In the genomic region with DNA sequence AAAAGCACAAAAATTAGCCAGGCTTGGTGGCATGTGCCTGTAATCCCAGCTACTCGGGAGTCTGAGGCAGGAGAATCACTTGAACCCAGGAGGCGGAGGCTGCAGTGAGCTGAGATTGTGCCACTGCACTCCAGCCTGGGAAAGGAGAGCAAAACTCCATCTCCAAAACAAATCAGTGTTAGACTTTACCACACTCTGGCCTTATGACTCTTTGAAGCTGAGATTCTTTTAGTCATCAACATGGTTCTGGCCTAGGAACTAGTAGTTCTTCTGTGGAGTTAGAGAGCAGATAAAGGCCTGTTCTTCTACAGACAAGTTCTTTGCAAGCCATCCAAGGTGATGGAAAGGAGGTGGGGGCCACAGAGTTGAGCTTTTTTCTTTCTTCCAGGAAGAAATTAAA, we compare ENCODE assay signal across 7 cellular contexts.
DNase-seq lines count a peak whose midpoint lies in the region; ATAC-seq, FAIRE-seq and TF ChIP-seq lines count a peak whose summit lies in the region.
"Not testable (repeated sequence)": the region's sequence is repeated elsewhere in the genome, so short reads cannot be mapped to it uniquely, and the experiment has no call there.

No MANE protein-coding gene starts in this region.

- not testable (repeated sequence) for H2BK15ac ChIP-seq in H1 (ENCODE audit: low read length); mesenchymal stem cell (ENCODE audit: low read depth, poor library complexity, severe bottlenecking)

- WGBS in HUES64: 92% methylated on average over 2 of the region's 2 CpGs
- WGBS in H1 (ENCODE audit: extremely low coverage in 1 of 2, insufficient coverage in 1 of 2, insufficient read length in 1 of 2, insufficient replicate concordance in 2 of 2, low coverage in 1 of 2, low lambda C conversion rate in 2 of 2, missing lambda C conversion rate in 1 of 2), 2 experiments: 76% methylated on average over 2 of the region's 2 CpGs; no CpG with 5 or more reads in 1 of the 2 experiments
- 83% methylated on average over 2 of the region's 2 CpGs for WGBS in mesenchymal stem cell

- CTCF ChIA-PET in activated B cell treated with CpG ODN at 0.5 μM for 24 hours (lab: Charles Lee) (interaction anchor here (2.9 kb wide), 1 partner anchor 155 kb away, joined by 17 read pairs; no protein-coding TSS in a partner anchor), H1 (lab: Charles Lee; ENCODE audit: partially characterized antibody) (interaction anchor here (1.0 to 1.4 kb wide), 3 partner anchors 23 to 155 kb away, joined by 3 to 6 read pairs (median 3); no protein-coding TSS in a partner anchor)

- TF ChIP-seq EP300 in H1 (IDR thresholded peaks at IDR 0.05; ENCODE audit: borderline replicate concordance in 1 of 2, low read depth in 2 of 2, low read length in 2 of 2): not testable (repeated sequence)

- H3K23ac ChIP-seq in H1 (ENCODE audit: insufficient read length); mesenchymal stem cell (ENCODE audit: low read length in 2 of 2): not testable (repeated sequence)

- peaks cover 21% of the 10 kb centered on the region for H3K4me1 ChIP-seq in HUES64 (ENCODE audit: insufficient read depth, low read length)
- not testable (repeated sequence) for H3K4me1 ChIP-seq in H1 (replicated peaks in 1 of 4; ENCODE audit: control insufficient read depth in 3 of 4, insufficient read depth in 4 of 4, low read length in 3 of 4); mesenchymal stem cell (ENCODE audit: control insufficient read depth, insufficient read depth, low read depth, low read length)

- not testable (repeated sequence) for H3K9me3 ChIP-seq in HUES64 (ENCODE audit: insufficient read depth, low read depth, low read length); H1 (ENCODE audit: insufficient read depth in 2 of 2, low read depth in 1 of 2, low read length in 1 of 2); mesenchymal stem cell (ENCODE audit: control insufficient read depth, low read length)

- H3K36me3 ChIP-seq in HUES64 (ENCODE audit: insufficient read depth, low read length); H1 (ENCODE audit: control insufficient read depth in 2 of 4, insufficient read depth in 4 of 4, low read length in 3 of 4); mesenchymal stem cell (ENCODE audit: control insufficient read depth in 1 of 2, insufficient read depth in 2 of 2, low read depth in 1 of 2, low read length in 2 of 2): not testable (repeated sequence)

- not testable (repeated sequence) for H2BK5ac ChIP-seq in H1 (ENCODE audit: low read depth, low read length); mesenchymal stem cell (ENCODE audit: low read depth, low read length, poor library complexity, severe bottlenecking)

- peaks cover 25% of the 10 kb centered on the region for H3K4me1 Mint-ChIP-seq in activated B cell treated with CpG ODN at 0.5 μM for 24 hours
- H3K4me1 Mint-ChIP-seq in activated naive CD8-positive, alpha-beta T cell treated with anti-CD3 and anti-CD28 coated beads, Interleukin-2, amount 50 U/mL, for 24 hours: peaks cover 33% of the 10 kb centered on the region

- intact Hi-C loops in activated B cell treated with CpG ODN at 0.5 μM for 24 hours (cut with micrococcal nuclease): loop anchor here (2.0 kb wide), 1 partner anchor 155 kb away; no protein-coding TSS in a partner anchor

- not testable (repeated sequence) for H3K4me3 ChIP-seq in HUES64 (ENCODE audit: low read length); H1 (ENCODE audit: extremely low read depth in 1 of 4, insufficient read depth in 2 of 4, low read depth in 3 of 4, low read length in 4 of 4); mesenchymal stem cell (ENCODE audit: insufficient read depth in 1 of 2, low read depth in 1 of 2, low read length in 2 of 2)

- not testable (repeated sequence) for H3K36me3 Mint-ChIP-seq in activated B cell treated with CpG ODN at 0.5 μM for 24 hours (ENCODE audit: low read depth); activated naive CD8-positive, alpha-beta T cell treated with anti-CD3 and anti-CD28 coated beads, Interleukin-2, amount 50 U/mL, for 24 hours (ENCODE audit: low read depth)

- TF ChIP-seq CTCF in activated B cell treated with CpG ODN at 0.5 μM for 24 hours (IDR thresholded peaks at IDR 0.05); H1 (IDR thresholded peaks at IDR 0.05; ENCODE audit: control extremely low read depth in 1 of 3, insufficient read depth in 1 of 3, low read depth in 1 of 3, low read length in 3 of 3): not testable (repeated sequence)

- not testable (repeated sequence) for FAIRE-seq in H1 (lab: Jason Lieb, UNC)

- not testable (repeated sequence) for H3K56ac ChIP-seq in H1 (replicated peaks; ENCODE audit: insufficient read length, low read depth, low read length)

- H2BK20ac ChIP-seq in H1 (ENCODE audit: low read length): not testable (repeated sequence)

- H2BK12ac ChIP-seq in H1 (ENCODE audit: low read depth, low read length); mesenchymal stem cell (ENCODE audit: low read length in 2 of 2): not testable (repeated sequence)

- not testable (repeated sequence) for H2AFZ ChIP-seq in H1 (ENCODE audit: low read length); mesenchymal stem cell (ENCODE audit: low read depth, low read length)

- H3K14ac ChIP-seq in H1 (ENCODE audit: insufficient read length); mesenchymal stem cell (ENCODE audit: low read length in 2 of 2): not testable (repeated sequence)

- not testable (repeated sequence) for H3K79me1 ChIP-seq in H1 (ENCODE audit: low read depth, low read length); mesenchymal stem cell (replicated peaks; ENCODE audit: low read length, poor library complexity, severe bottlenecking)

- TF ChIP-seq POLR2A in H1 (IDR thresholded peaks at IDR 0.05; ENCODE audit: control extremely low read depth in 1 of 2, low read depth in 2 of 2, low read length in 2 of 2): not testable (repeated sequence)

- H3K27me3 Mint-ChIP-seq in activated B cell treated with CpG ODN at 0.5 μM for 24 hours; activated naive CD8-positive, alpha-beta T cell treated with anti-CD3 and anti-CD28 coated beads, Interleukin-2, amount 50 U/mL, for 24 hours: not testable (repeated sequence)

- not testable (repeated sequence) for ATAC-seq in activated B cell treated with CpG ODN at 0.5 μM for 24 hours (ENCODE audit: low read depth); activated naive CD8-positive, alpha-beta T cell treated with anti-CD3 and anti-CD28 coated beads, Interleukin-2, amount 50 U/mL, for 24 hours

- H3K27ac Mint-ChIP-seq in activated B cell treated with CpG ODN at 0.5 μM for 24 hours: peak overlapping the region; percentile 53
- peak overlapping the region; percentile 40 for H3K27ac Mint-ChIP-seq in activated naive CD8-positive, alpha-beta T cell treated with anti-CD3 and anti-CD28 coated beads, Interleukin-2, amount 50 U/mL, for 24 hours

- H3K18ac ChIP-seq in H1 (ENCODE audit: extremely low read depth, low read length); mesenchymal stem cell (ENCODE audit: low read depth in 1 of 2, low read length in 2 of 2): not testable (repeated sequence)

- H3K79me2 ChIP-seq in H1 (ENCODE audit: control insufficient read depth in 1 of 2, insufficient read depth in 2 of 2, low read length in 2 of 2): not testable (repeated sequence)

- H3K4me2 ChIP-seq in H1 (ENCODE audit: insufficient read depth in 1 of 2, low read depth in 2 of 2, low read length in 2 of 2); mesenchymal stem cell (ENCODE audit: low read length, poor library complexity, severe bottlenecking): not testable (repeated sequence)

- not testable (repeated sequence) for H3K9me3 Mint-ChIP-seq in activated B cell treated with CpG ODN at 0.5 μM for 24 hours; activated naive CD8-positive, alpha-beta T cell treated with anti-CD3 and anti-CD28 coated beads, Interleukin-2, amount 50 U/mL, for 24 hours

- H3K4ac ChIP-seq in H1 (replicated peaks; ENCODE audit: insufficient read length, low read depth, low read length); mesenchymal stem cell (ENCODE audit: low read depth in 1 of 2, low read length in 2 of 2): not testable (repeated sequence)

- not testable (repeated sequence) for H3K23me2 ChIP-seq in H1 (ENCODE audit: low read depth, low read length)

- H4K8ac ChIP-seq in H1 (ENCODE audit: extremely low read depth, insufficient read depth, low read length); mesenchymal stem cell (ENCODE audit: low read length): not testable (repeated sequence)

- H3K27me3 ChIP-seq in HUES64 (ENCODE audit: insufficient read depth, low read length); H1 (replicated peaks in 1 of 4; ENCODE audit: control insufficient read depth in 3 of 4, extremely low read depth in 1 of 4, insufficient read depth in 3 of 4, low read length in 3 of 4); mesenchymal stem cell (ENCODE audit: control insufficient read depth in 1 of 2, insufficient read depth in 1 of 2, low read length in 2 of 2): not testable (repeated sequence)

- not testable (repeated sequence) for H4K91ac ChIP-seq in H1 (replicated peaks; ENCODE audit: insufficient read length, low read length); mesenchymal stem cell (ENCODE audit: low read length)

- POLR2A ChIA-PET in activated B cell treated with CpG ODN at 0.5 μM for 24 hours (lab: Charles Lee): not testable (repeated sequence)
- POLR2A ChIA-PET in H1 (lab: Charles Lee; ENCODE audit: partially characterized antibody): interaction anchor here (0.5 to 1.6 kb wide), 2 partner anchors 40 to 54 kb away, joined by 3 to 6 read pairs; no protein-coding TSS in a partner anchor

- H4K20me1 ChIP-seq in H1 (replicated peaks in 1 of 2; ENCODE audit: control insufficient read depth in 1 of 2, insufficient read depth in 2 of 2, low read length in 2 of 2): not testable (repeated sequence)

- H4K5ac ChIP-seq in H1 (ENCODE audit: insufficient read length, low read depth, low read length): not testable (repeated sequence)

- H3K27ac ChIP-seq in HUES64 (ENCODE audit: low read depth, low read length): peak overlapping the region; percentile 83
- H3K27ac ChIP-seq in H1 (ENCODE audit: low read depth, low read length); mesenchymal stem cell (ENCODE audit: low read length, poor library complexity, severe bottlenecking): not testable (repeated sequence)

- not testable (repeated sequence) for H2AK5ac ChIP-seq in H1 (ENCODE audit: low read depth, low read length); mesenchymal stem cell (ENCODE audit: low read length, severe bottlenecking)

- H3K9ac ChIP-seq in HUES64 (ENCODE audit: low read depth, low read length); H1 (replicated peaks in 1 of 4; ENCODE audit: extremely low read depth in 1 of 4, low read depth in 3 of 4, low read length in 3 of 4); mesenchymal stem cell (ENCODE audit: low read length): not testable (repeated sequence)

- DNase-seq in EH (ENCODE audit: low read depth) (peak; percentile 12), retina (peak; percentile 39)
- DNase-seq in activated B cell treated with CpG ODN at 0.5 μM for 24 hours; activated naive CD8-positive, alpha-beta T cell treated with anti-CD3 and anti-CD28 coated beads, Interleukin-2, amount 50 U/mL, for 24 hours; H1 (ENCODE audit: low read depth in 1 of 2, low spot score in 2 of 2); mesenchymal stem cell: not testable (repeated sequence)

- not testable (repeated sequence) for H3K4me3 Mint-ChIP-seq in activated B cell treated with CpG ODN at 0.5 μM for 24 hours; activated naive CD8-positive, alpha-beta T cell treated with anti-CD3 and anti-CD28 coated beads, Interleukin-2, amount 50 U/mL, for 24 hours

- H2BK120ac ChIP-seq in H1 (replicated peaks; ENCODE audit: low read depth, low read length) (peak overlapping the region; percentile 3), mesenchymal stem cell (ENCODE audit: low read depth, low read length) (peak overlapping the region; percentile 49)

- TF ChIP-seq RAD21 in H1 (IDR thresholded peaks at IDR 0.05 in 1 of 2, conservative IDR thresholded peaks at IDR 0.05 in 1 of 2; ENCODE audit: low read depth in 2 of 2, low read length in 2 of 2): not testable (repeated sequence)
